Comparison of ENCODE assay signal across 10 cellular contexts in the genomic region with DNA sequence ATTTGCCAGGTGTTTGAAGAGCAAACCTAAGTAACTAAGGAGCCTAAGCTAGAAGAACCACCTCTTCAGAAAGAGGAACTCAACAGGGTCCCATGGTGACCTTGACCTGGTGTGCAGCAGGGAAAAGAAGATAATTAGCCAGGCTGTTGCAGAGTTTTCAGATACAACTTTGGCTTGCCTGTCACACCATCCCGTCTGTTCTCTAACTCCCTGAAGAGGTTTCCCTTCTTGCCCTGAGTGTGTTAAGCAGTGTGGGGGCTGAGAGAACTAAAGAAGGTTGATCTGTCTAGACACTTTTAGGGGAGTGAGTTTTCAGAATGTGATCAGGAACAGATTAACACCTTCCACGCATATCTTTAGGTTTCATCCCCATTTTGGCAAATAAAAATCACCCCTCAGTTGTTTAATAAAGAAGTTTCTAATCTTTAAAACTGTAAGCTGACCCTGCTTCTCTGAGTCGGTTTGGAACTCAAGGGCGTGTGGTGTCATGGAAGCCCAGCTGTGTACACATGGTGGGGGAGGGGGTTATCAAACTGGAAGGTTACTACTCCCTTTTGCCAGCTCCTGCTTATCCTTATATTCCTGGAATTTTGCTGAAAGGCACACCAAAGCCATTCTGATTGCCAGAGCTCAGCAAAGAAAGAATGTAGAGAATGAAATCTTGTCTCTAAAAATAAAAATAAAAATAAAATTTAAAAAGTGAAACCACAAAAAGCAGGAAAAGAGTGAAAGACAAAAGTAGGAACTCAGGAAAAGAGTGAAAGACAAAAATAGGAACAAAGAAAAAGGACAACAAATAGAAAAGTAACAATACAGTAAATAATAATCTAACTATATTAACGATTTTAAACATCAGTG.
DNase-seq lines count a peak whose midpoint lies in the region; ATAC-seq and TF ChIP-seq lines count a peak whose summit lies in the region.
"Had no signal": no experiment of that assay in that cellular context is flagged by ENCODE, and none has a peak within 500 bp of the region (broad histone marks: within the 10 kb centered on the region; RNA-seq: fewer than 3 reads in every experiment).

No MANE protein-coding gene starts in this region.

- no peak overlapping the region for H3K9ac ChIP-seq in SU-DHL-6 (ENCODE audit: low read length)

- H3K9me2 ChIP-seq in SU-DHL-6 (replicated peaks; ENCODE audit: insufficient read depth, low read length): no peaks in the 10 kb centered on the region

- no peaks in the 10 kb centered on the region; the same call in 1 of the 2 replicates for H3F3A ChIP-seq in SU-DHL-6 (ENCODE audit: insufficient read depth)

- no peaks in the 10 kb centered on the region for H4K20me1 ChIP-seq in SU-DHL-6 (ENCODE audit: low read depth, low read length)

- TF ChIP-seq CTCF in SU-DHL-6 (IDR thresholded peaks at IDR 0.05; ENCODE audit: insufficient read depth, low read length, poor library complexity, severe bottlenecking): no peak
- no peak for TF ChIP-seq CTCF in heart left ventricle (IDR thresholded peaks at IDR 0.05)
- TF ChIP-seq CTCF in testis (IDR thresholded peaks at IDR 0.05): no peak
- TF ChIP-seq CTCF in omental fat pad (IDR thresholded peaks at IDR 0.05): no peak
- TF ChIP-seq CTCF in GM10248 (IDR thresholded peaks at IDR 0.05; ENCODE audit: control extremely low read depth, extremely low read depth, low read depth, missing control alignments): no peak

- ATAC-seq in heart left ventricle (peak; percentile 57 to 84 (median 70)), omental fat pad (ENCODE audit: low FRiP score) (no peak), HG03045 (IDR thresholded peaks at IDR 0.05; ENCODE audit: unreplicated experiment) (no peak)
- ATAC-seq: activated CD4-positive, CD25-positive, alpha-beta regulatory T cell treated with anti-CD3 and anti-CD28 coated beads, Interleukin-2, amount 50 U/mL, for 24 hours had no signal

- H3K27ac ChIP-seq in SU-DHL-6 (ENCODE audit: low read depth, low read length) (peak overlapping the region; percentile 51), heart left ventricle (peak overlapping the region in 10 of 12 donors; percentile 14 to 64 (median 40)), testis (peak overlapping the region in 1 of 2 donors; percentile 41)
- H3K27ac ChIP-seq: PC-9 had no signal

- intact Hi-C loops in heart left ventricle (cut with DNase I): no loop called here
- intact Hi-C loops in testis (cut with DNase I; ENCODE audit: low total_unique reads): no loop called here

- peak overlapping the region; percentile 32 for H3K4me2 ChIP-seq in SU-DHL-6 (ENCODE audit: low read depth, low read length, poor library complexity, severe bottlenecking)
- H3K4me2 ChIP-seq: PC-9 had no signal

- POLR2A ChIA-PET in GM10248 (lab: Yijun Ruan, JAX): no interaction called here

- 26 to 33% (median 33%) methylated on average over 5 of the region's 5 CpGs for WGBS in heart left ventricle, 4 donors
- WGBS in testis, 2 donors: 38 to 49% methylated on average over 5 of the region's 5 CpGs

- CTCF ChIA-PET in GM10248 (lab: Yijun Ruan, JAX): interaction anchor here (0.8 to 2.1 kb wide), 5 partner anchors 8 to 43 kb away, joined by 3 to 7 read pairs (median 3); no protein-coding TSS in a partner anchor

- no peaks in the 10 kb centered on the region for H3K79me2 ChIP-seq in SU-DHL-6 (ENCODE audit: insufficient read depth, low read length)

- H3K9me3 ChIP-seq in SU-DHL-6 (ENCODE audit: insufficient read depth, low read length) (no peaks in the 10 kb centered on the region), heart left ventricle (no peaks in the 10 kb centered on the region), testis (no peaks in the 10 kb centered on the region)

- TF ChIP-seq POLR2A in heart left ventricle (IDR thresholded peaks at IDR 0.05): no peak
- no peak for TF ChIP-seq POLR2A in testis (IDR thresholded peaks at IDR 0.05)

- H2AFZ ChIP-seq in SU-DHL-6 (ENCODE audit: low read depth, low read length, severe bottlenecking): no peak overlapping the region
- H2AFZ ChIP-seq: PC-9 had no signal

- H3K4me1 ChIP-seq in heart left ventricle (peaks cover 0 to 49% (median 17%) of the 10 kb centered on the region in 12 donors), testis (peaks cover 11% of the 10 kb centered on the region)

- H3K36me3 ChIP-seq in SU-DHL-6 (ENCODE audit: low read length) (no peaks in the 10 kb centered on the region), heart left ventricle (peaks cover 0 to 72% (median 40%) of the 10 kb centered on the region in 9 donors), testis (ENCODE audit: low read depth, missing control alignments) (no peaks in the 10 kb centered on the region)

- DNase-seq in NCI-H345 (lab: John Stamatoyannopoulos, UW) (peak; percentile 17), NCI-H345 treated with DMSO at 0.1 percent for 48 hours (lab: John Stamatoyannopoulos, UW; ENCODE audit: unreplicated experiment) (no peak), heart left ventricle (peak in 2 of 5 donors; percentile 43 to 47), testis (peak; percentile 57), omental fat pad (ENCODE audit: low spot score) (no peak), GM10248 (ENCODE audit: extremely low spot score) (no peak)
- DNase-seq: PC-9 had no signal

- H3K4me3 ChIP-seq in SU-DHL-6 (ENCODE audit: insufficient read depth, low read length, poor library complexity, severe bottlenecking) (no peak overlapping the region), heart left ventricle (no peak overlapping the region), testis (no peak overlapping the region)
- H3K4me3 ChIP-seq: PC-9 had no signal

- H3K27me3 ChIP-seq in SU-DHL-6 (ENCODE audit: low read length) (no peaks in the 10 kb centered on the region), heart left ventricle (no peaks in the 10 kb centered on the region), testis (no peaks in the 10 kb centered on the region)

Comparison
In these comparisons a context has a peak if more than half of its experiments do, and no peak if none do; other contexts are left out.
1. DNase-seq: peak in NCI-H345 (single experiment) and testis (single experiment); none in NCI-H345 treated with DMSO at 0.1 percent for 48 hours (single experiment), omental fat pad (single experiment) and GM10248 (single experiment).
2. ATAC-seq: peak in heart left ventricle (4 of 4); none in omental fat pad (single experiment) and HG03045 (single experiment).